In genomic region chr6:18262812-18263560, GRCh38 we compare ENCODE assay signal across 8 cellular contexts. TPM values are rescaled to one million over a fixed set of nuclear protein-coding genes. Genes with fewer than 3 reads are reported as not detected.
DNase-seq lines count a peak whose midpoint lies in the region; ATAC-seq and TF ChIP-seq lines count a peak whose summit lies in the region.

No MANE protein-coding gene starts in this region.

- intact Hi-C loops in ovary (cut with DNase I): loop anchor here in 1 of 4 donors (10.0 kb wide), 1 partner anchor 108 kb away; the partner anchor contains the start of genes KDM1B and TPMT

- ATAC-seq in GM21381 (IDR thresholded peaks at IDR 0.05; ENCODE audit: unreplicated experiment): peak; percentile 65

- peak; percentile 61 for DNase-seq in GM06990 (ENCODE audit: extremely low read depth, insufficient read length)
- DNase-seq in HT-29 (ENCODE audit: low spot score): peak; percentile 49
- DNase-seq in epithelial cell of proximal tubule (ENCODE audit: low read depth): no peak
- DNase-seq in ovary: no peak
- DNase-seq in midbrain (lab: John Stamatoyannopoulos, UW): no peak
- no peak for DNase-seq in ureter (ENCODE audit: low spot score)

- H3K36me3 ChIP-seq in GM06990 (ENCODE audit: control insufficient read depth, insufficient read depth, low read length) (peaks cover 1% of the 10 kb centered on the region; the same call in 1 of the 2 replicates), ovary (no peaks in the 10 kb centered on the region)

- 7 to 9% (median 7%) methylated on average over 18 of the region's 18 CpGs for WGBS in ovary, 3 donors

- peaks cover 8% of the 10 kb centered on the region for H3K4me1 ChIP-seq in ovary (ENCODE audit: insufficient read depth)

- no peak for TF ChIP-seq CTCF in GM06990 (IDR thresholded peaks at IDR 0.05; ENCODE audit: insufficient read depth, low read length, poor library complexity, severe bottlenecking)
- TF ChIP-seq CTCF in VCaP (conservative IDR thresholded peaks at IDR 0.05): no peak
- no peak for TF ChIP-seq CTCF in epithelial cell of proximal tubule (conservative IDR thresholded peaks at IDR 0.05; ENCODE audit: low read depth, low read length)
- no peak for TF ChIP-seq CTCF in ovary (IDR thresholded peaks at IDR 0.05)

- TF ChIP-seq EP300 in ovary (IDR thresholded peaks at IDR 0.05): no peak

- no peak for TF ChIP-seq POLR2A in ovary (IDR thresholded peaks at IDR 0.05)

- H3K9me3 ChIP-seq in ovary: no peaks in the 10 kb centered on the region

- H3K27me3 ChIP-seq in GM06990 (replicated peaks; ENCODE audit: control insufficient read depth, insufficient read depth, low read length) (no peaks in the 10 kb centered on the region), ovary (no peaks in the 10 kb centered on the region)

- H3K4me3 ChIP-seq in GM06990 (replicated peaks; ENCODE audit: low read depth, low read length): peak overlapping the region; percentile 71
- peak overlapping the region; percentile 96 for H3K4me3 ChIP-seq in epithelial cell of proximal tubule (ENCODE audit: low read depth, low read length)
- H3K4me3 ChIP-seq in ovary: peak overlapping the region; percentile 83

- H3K27ac ChIP-seq in VCaP: peak overlapping the region; percentile 79; the same call in 1 of the 2 replicates
- H3K27ac ChIP-seq in ovary: peak overlapping the region in 1 of 2 donors; percentile 99

RNA-seq across cellular contexts. Expression of gene DEK, which starts 1.3 kb away (rescaled TPM):
- 139 and 141 TPM in 2 replicates for total RNA-seq in HT-29 (2014; rRNA removed; shearing (Covaris generic))
- total RNA-seq in epithelial cell of proximal tubule (197 and 207 TPM in 2 replicates), ovary (100 to 1,000 TPM in 2 of 7 donors, 10 to 100 TPM in 5; 63.5 to 143 (median 79.1) TPM), ureter (66.2 TPM)
- polyA plus RNA-seq in ovary: 10 to 100 TPM; 54.1 to 55.5 TPM

Comparison
In these comparisons a context has a peak if more than half of its experiments do, and no peak if none do; other contexts are left out.
1. DNase-seq: peak in GM06990 (single experiment) and HT-29 (single experiment); none in epithelial cell of proximal tubule (single experiment), ovary (0 of 5), midbrain (single experiment) and ureter (single experiment).
2. Peak in every context shown above with its lines, with median percentiles within 50 percentile points of each other: H3K4me3 ChIP-seq.